Comparison of ENCODE assay signal across 20 cellular contexts in genomic region chr9:87109851-87110250, GRCh38.
DNase-seq lines count a peak whose midpoint lies in the region; TF ChIP-seq lines count a peak whose summit lies in the region.
"Had no signal": no experiment of that assay in that cellular context is flagged by ENCODE, and none has a peak within 500 bp of the region (broad histone marks: within the 10 kb centered on the region; RNA-seq: fewer than 3 reads in every experiment).

No MANE protein-coding gene starts in this region.

- no peak overlapping the region for H3K27ac ChIP-seq in mammary epithelial cell (ENCODE audit: insufficient read depth, low read depth, low read length)
- no peak overlapping the region for H3K27ac ChIP-seq in caudate nucleus (ENCODE audit: low read depth, low read length)
- H3K27ac ChIP-seq: C4-2B, cardiac muscle cell, HL-60, RWPE1, spleen, thoracic aorta had no signal

- in situ Hi-C loops in mammary epithelial cell (cut with MboI; ENCODE audit: low sequenced_read_pairs in 2 of 2) = loop anchor here (25.0 kb wide), 2 partner anchors 552 to 673 kb away; no protein-coding TSS in a partner anchor

- TF ChIP-seq CTCF in HFFc6 (IDR thresholded peaks at IDR 0.05) = no peak
- no peak for TF ChIP-seq CTCF in mammary epithelial cell (conservative IDR thresholded peaks at IDR 0.05 in 1 of 2, IDR thresholded peaks at IDR 0.05 in 1 of 2; ENCODE audit: extremely low read depth in 1 of 2, insufficient read depth in 1 of 2, low read depth in 1 of 2, low read length in 2 of 2)

- no peak overlapping the region for H2AFZ ChIP-seq in mammary epithelial cell (ENCODE audit: low read depth, low read length)

- H3K27ac Mint-ChIP-seq in HFFc6 = peak overlapping the region; percentile 80
- H3K27ac Mint-ChIP-seq: activated naive CD4-positive, alpha-beta T cell treated with anti-CD3 and anti-CD28 coated beads, Interleukin-2, amount 50 U/mL, for 24 hours had no signal

- no peaks in the 10 kb centered on the region; the same call in 1 of the 2 replicates for H3K36me3 Mint-ChIP-seq in HFFc6 (ENCODE audit: low read depth)
- H3K36me3 Mint-ChIP-seq: activated naive CD4-positive, alpha-beta T cell treated with anti-CD3 and anti-CD28 coated beads, Interleukin-2, amount 50 U/mL, for 24 hours had no signal

- no peaks in the 10 kb centered on the region for H3K9me3 ChIP-seq in mammary epithelial cell (replicated peaks; ENCODE audit: insufficient read depth, low read length)
- H3K9me3 ChIP-seq: thoracic aorta had no signal

- H4K20me1 ChIP-seq in mammary epithelial cell (ENCODE audit: insufficient read depth, low read length) = no peaks in the 10 kb centered on the region

- no peak overlapping the region for H3K9ac ChIP-seq in mammary epithelial cell (ENCODE audit: insufficient read depth, low read length)

- H3K36me3 ChIP-seq in mammary epithelial cell (ENCODE audit: insufficient read depth, low read length) = no peaks in the 10 kb centered on the region
- H3K36me3 ChIP-seq: cardiac muscle cell, spleen, thoracic aorta had no signal

- intact Hi-C loops in mammary epithelial cell (cut with micrococcal nuclease) = loop anchor here (5.0 kb wide), 1 partner anchor 163 kb away; the partner anchor contains the start of gene GAS1

- no peaks in the 10 kb centered on the region for H3K79me2 ChIP-seq in mammary epithelial cell (ENCODE audit: insufficient read depth, low read length)

- no peak overlapping the region for H3K4me3 Mint-ChIP-seq in HFFc6
- H3K4me3 Mint-ChIP-seq: activated naive CD4-positive, alpha-beta T cell treated with anti-CD3 and anti-CD28 coated beads, Interleukin-2, amount 50 U/mL, for 24 hours had no signal

- no TSS peak for BruUV-seq in mammary epithelial cell (replicated peaks; lab: Mats Ljungman, UMichigan)

- no peak overlapping the region for H3K4me3 ChIP-seq in mammary epithelial cell (replicated peaks in 1 of 3; ENCODE audit: insufficient read depth in 1 of 3, low read depth in 2 of 3, low read length in 3 of 3)
- H3K4me3 ChIP-seq: cardiac muscle cell, spleen, thoracic aorta had no signal

- dilution Hi-C loops in mammary epithelial cell (cut with HindIII; ENCODE audit: low sequenced_read_pairs) = loop anchor here (5.0 kb wide), 1 partner anchor 102 kb away; no protein-coding TSS in a partner anchor

- no peaks in the 10 kb centered on the region for H3K9me3 Mint-ChIP-seq in HFFc6
- H3K9me3 Mint-ChIP-seq: activated naive CD4-positive, alpha-beta T cell treated with anti-CD3 and anti-CD28 coated beads, Interleukin-2, amount 50 U/mL, for 24 hours had no signal

- H3K27me3 ChIP-seq in mammary epithelial cell (ENCODE audit: insufficient read depth, low read length) = no peaks in the 10 kb centered on the region
- H3K27me3 ChIP-seq: cardiac muscle cell had no signal

- peaks cover 78% of the 10 kb centered on the region for H3K4me1 Mint-ChIP-seq in HFFc6 (ENCODE audit: low read depth)
- H3K4me1 Mint-ChIP-seq: activated naive CD4-positive, alpha-beta T cell treated with anti-CD3 and anti-CD28 coated beads, Interleukin-2, amount 50 U/mL, for 24 hours had no signal

- DNase-seq in HFFc6 (peak; percentile 53), mammary epithelial cell (peak; percentile 54), iris pigment epithelial cell (ENCODE audit: low read depth) (peak; percentile 78), stromal cell of bone marrow (ENCODE audit: low read depth) (peak; percentile 66), middle frontal gyrus (ENCODE audit: extremely low spot score, low spot score) (no peak), caudate nucleus (lab: John Stamatoyannopoulos, UW) (no peak)
- DNase-seq in NK-92 treated with Interleukin-12 subunit alpha and Interleukin-12 subunit beta, amount 100 ng/mL, for 24 hours (lab: John Stamatoyannopoulos, UW) = no peak
- DNase-seq: activated CD4-positive, alpha-beta T cell treated with anti-CD3 and anti-CD28 coated beads, Interleukin-2, amount 50 U/mL, for 48 hours; DMS153; GOT3; NCI-H2081 treated with DMSO at 0.1 percent for 48 hours; NCI-H82; posterior cingulate gyrus; spleen had no signal

- H3K4me1 ChIP-seq in mammary epithelial cell (ENCODE audit: insufficient read depth, low read length) = peaks cover 37% of the 10 kb centered on the region
- H3K4me1 ChIP-seq: spleen had no signal

- H3K27me3 Mint-ChIP-seq in HFFc6 (ENCODE audit: insufficient read depth) = no peaks in the 10 kb centered on the region; the same call in 1 of the 2 replicates

- H3K4me2 ChIP-seq in mammary epithelial cell (ENCODE audit: insufficient read depth, low read depth, low read length) = no peak overlapping the region

- CTCF ChIA-PET in mammary epithelial cell (lab: Charles Lee; ENCODE audit: low non-redundant PET) = no interaction called here

Comparison
In these comparisons a context has a peak if more than half of its experiments do, and no peak if none do; other contexts are left out.
1. DNase-seq: peak in HFFc6 (single experiment), mammary epithelial cell (single experiment), iris pigment epithelial cell (single experiment) and stromal cell of bone marrow (single experiment); none in middle frontal gyrus (single experiment), caudate nucleus (0 of 61) and NK-92 treated with Interleukin-12 subunit alpha and Interleukin-12 subunit beta, amount 100 ng/mL, for 24 hours (single experiment).